8 cellular contexts compared by ENCODE assay signal in the genomic region with DNA sequence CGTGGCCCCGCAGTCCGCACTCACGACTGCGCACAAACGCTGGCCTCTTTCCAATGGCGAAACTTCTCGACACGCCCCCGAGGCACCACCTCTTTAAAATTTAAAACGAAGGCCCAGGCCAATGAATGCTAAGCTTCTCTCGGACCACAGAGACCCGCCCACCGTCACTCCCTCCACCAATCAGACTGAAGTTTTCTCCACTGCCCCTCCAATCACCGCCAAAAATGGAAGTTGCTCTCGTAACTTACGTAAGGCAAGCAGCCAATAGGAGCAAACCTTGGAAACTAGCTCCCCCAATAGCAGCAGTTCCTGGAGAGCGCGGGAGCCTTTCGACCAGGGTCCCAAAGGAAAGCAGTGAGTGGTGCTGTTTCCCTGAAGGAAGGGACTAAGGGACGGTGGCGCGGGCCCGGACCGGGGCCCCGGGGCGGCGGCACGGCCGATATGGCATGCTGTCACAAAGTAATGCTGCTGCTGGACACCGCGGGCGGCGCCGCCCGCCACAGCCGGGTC. TPM values are rescaled to one million over a fixed set of nuclear protein-coding genes. Genes with fewer than 3 reads are reported as not detected.
DNase-seq lines count a peak whose midpoint lies in the region; ATAC-seq and TF ChIP-seq lines count a peak whose summit lies in the region.

A gene with protein sequence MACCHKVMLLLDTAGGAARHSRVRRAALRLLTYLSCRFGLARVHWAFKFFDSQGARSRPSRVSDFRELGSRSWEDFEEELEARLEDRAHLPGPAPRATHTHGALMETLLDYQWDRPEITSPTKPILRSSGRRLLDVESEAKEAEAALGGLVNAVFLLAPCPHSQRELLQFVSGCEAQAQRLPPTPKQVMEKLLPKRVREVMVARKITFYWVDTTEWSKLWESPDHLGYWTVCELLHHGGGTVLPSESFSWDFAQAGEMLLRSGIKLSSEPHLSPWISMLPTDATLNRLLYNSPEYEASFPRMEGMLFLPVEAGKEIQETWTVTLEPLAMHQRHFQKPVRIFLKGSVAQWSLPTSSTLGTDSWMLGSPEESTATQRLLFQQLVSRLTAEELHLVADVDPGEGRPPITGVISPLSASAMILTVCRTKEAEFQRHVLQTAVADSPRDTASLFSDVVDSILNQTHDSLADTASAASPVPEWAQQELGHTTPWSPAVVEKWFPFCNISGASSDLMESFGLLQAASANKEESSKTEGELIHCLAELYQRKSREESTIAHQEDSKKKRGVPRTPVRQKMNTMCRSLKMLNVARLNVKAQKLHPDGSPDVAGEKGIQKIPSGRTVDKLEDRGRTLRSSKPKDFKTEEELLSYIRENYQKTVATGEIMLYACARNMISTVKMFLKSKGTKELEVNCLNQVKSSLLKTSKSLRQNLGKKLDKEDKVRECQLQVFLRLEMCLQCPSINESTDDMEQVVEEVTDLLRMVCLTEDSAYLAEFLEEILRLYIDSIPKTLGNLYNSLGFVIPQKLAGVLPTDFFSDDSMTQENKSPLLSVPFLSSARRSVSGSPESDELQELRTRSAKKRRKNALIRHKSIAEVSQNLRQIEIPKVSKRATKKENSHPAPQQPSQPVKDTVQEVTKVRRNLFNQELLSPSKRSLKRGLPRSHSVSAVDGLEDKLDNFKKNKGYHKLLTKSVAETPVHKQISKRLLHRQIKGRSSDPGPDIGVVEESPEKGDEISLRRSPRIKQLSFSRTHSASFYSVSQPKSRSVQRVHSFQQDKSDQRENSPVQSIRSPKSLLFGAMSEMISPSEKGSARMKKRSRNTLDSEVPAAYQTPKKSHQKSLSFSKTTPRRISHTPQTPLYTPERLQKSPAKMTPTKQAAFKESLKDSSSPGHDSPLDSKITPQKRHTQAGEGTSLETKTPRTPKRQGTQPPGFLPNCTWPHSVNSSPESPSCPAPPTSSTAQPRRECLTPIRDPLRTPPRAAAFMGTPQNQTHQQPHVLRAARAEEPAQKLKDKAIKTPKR (N-terminal part only) (plus strand): TSS at position 324 of the 510 bp plus-strand sequence. CDS start 118 bp downstream, at position 442.

- no peaks in the 10 kb centered on the region for H3K9me3 ChIP-seq in HAP-1
- H3K9me3 ChIP-seq in MG63: no peaks in the 10 kb centered on the region
- H3K9me3 ChIP-seq in neural cell (ENCODE audit: low read length): no peaks in the 10 kb centered on the region

- H3K4me3 ChIP-seq in HAP-1 (peak within 1 kb of the TSS; percentile 85), MG63 (peak within 1 kb of the TSS; percentile 79), fibroblast of villous mesenchyme (ENCODE audit: low read depth, low read length) (peak within 1 kb of the TSS; percentile 79), neural cell (ENCODE audit: low read length) (peak within 1 kb of the TSS; percentile 89)

- H3K79me2 ChIP-seq in neural cell (replicated peaks; ENCODE audit: insufficient read depth, low read length): peaks cover 27% of the 10 kb centered on the region

- H3K36me3 ChIP-seq in HAP-1 (replicated peaks) (peaks cover 26% of the 10 kb centered on the region), MG63 (peaks cover 35% of the 10 kb centered on the region), neural cell (ENCODE audit: insufficient read depth, low read length) (no peaks in the 10 kb centered on the region)

- TF ChIP-seq RAD21 in neural cell (conservative IDR thresholded peaks at IDR 0.05): no peak

- TF ChIP-seq CTCF in fibroblast of villous mesenchyme (IDR thresholded peaks at IDR 0.05; ENCODE audit: insufficient read depth, low read depth, low read length): no peak
- TF ChIP-seq CTCF in neural cell (IDR thresholded peaks at IDR 0.05; ENCODE audit: poor library complexity, severe bottlenecking): peak; percentile 31

- peak within 1 kb of the TSS; percentile 76 for H3K4me2 ChIP-seq in neural cell (ENCODE audit: low read length)

- H3K9me2 ChIP-seq in neural cell (ENCODE audit: insufficient read depth, low read length): no peaks in the 10 kb centered on the region

- H3K27ac Mint-ChIP-seq in stimulated activated naive CD8-positive, alpha-beta T cell treated with anti-CD3 and anti-CD28 coated beads, Interleukin-15, amount 100 ng/mL, for 72 hours: peak within 1 kb of the TSS; percentile 84 to 97

- H3K4me3 Mint-ChIP-seq in stimulated activated naive CD8-positive, alpha-beta T cell treated with anti-CD3 and anti-CD28 coated beads, Interleukin-15, amount 100 ng/mL, for 72 hours: peak within 1 kb of the TSS; percentile 89 to 94

- H3K27ac ChIP-seq in neural cell (ENCODE audit: low read length): no peak within 1 kb of the TSS

- ATAC-seq in stimulated activated naive CD8-positive, alpha-beta T cell treated with anti-CD3 and anti-CD28 coated beads, Interleukin-15, amount 100 ng/mL, for 72 hours: peak; percentile 97

- peak; percentile 94 for DNase-seq in G401 (ENCODE audit: low spot score)
- peak; percentile 98 for DNase-seq in HAP-1 (ENCODE audit: low spot score in 2 of 2)
- DNase-seq in MG63: peak; percentile 98
- DNase-seq in SHP77 (lab: John Stamatoyannopoulos, UW): peak; percentile 99
- DNase-seq in activated T-helper 9 cell treated with anti-CD3 and anti-CD28 coated beads, Interleukin-2, amount 50 U/mL, for 16 hours (ENCODE audit: low read depth): peak; percentile 90
- DNase-seq in fibroblast of villous mesenchyme (ENCODE audit: low read depth): peak; percentile 100
- DNase-seq in stimulated activated naive CD8-positive, alpha-beta T cell treated with anti-CD3 and anti-CD28 coated beads, Interleukin-15, amount 100 ng/mL, for 72 hours: peak; percentile 93 to 97

- H4K20me1 ChIP-seq in neural cell (ENCODE audit: insufficient read depth): no peaks in the 10 kb centered on the region

- in situ Hi-C loops in G401 (cut with HindIII; ENCODE audit: low sequenced_read_pairs) (no loop called here), HAP-1 (cut with MboI; ENCODE audit: low sequenced_read_pairs) (no loop called here)

- H3K27me3 ChIP-seq in HAP-1 (ENCODE audit: low read depth): no peaks in the 10 kb centered on the region
- no peaks in the 10 kb centered on the region; the same call in 1 of the 2 replicates for H3K27me3 ChIP-seq in MG63
- H3K27me3 ChIP-seq in neural cell (ENCODE audit: insufficient read depth, low read depth, low read length): no peaks in the 10 kb centered on the region

- peaks cover 22% of the 10 kb centered on the region for H3K27me3 Mint-ChIP-seq in stimulated activated naive CD8-positive, alpha-beta T cell treated with anti-CD3 and anti-CD28 coated beads, Interleukin-15, amount 100 ng/mL, for 72 hours

- peaks cover 5% of the 10 kb centered on the region for H3K4me1 ChIP-seq in HAP-1

- TF ChIP-seq EP300 in neural cell (conservative IDR thresholded peaks at IDR 0.05; ENCODE audit: poor library complexity, severe bottlenecking): no peak

- H3F3A ChIP-seq in neural cell (ENCODE audit: insufficient read depth, low read length, poor library complexity, severe bottlenecking): no peaks in the 10 kb centered on the region

- peak within 1 kb of the TSS; percentile 45 for H2AFZ ChIP-seq in neural cell (ENCODE audit: low read depth, low read length)

- no peaks in the 10 kb centered on the region for H3K9me3 Mint-ChIP-seq in stimulated activated naive CD8-positive, alpha-beta T cell treated with anti-CD3 and anti-CD28 coated beads, Interleukin-15, amount 100 ng/mL, for 72 hours

- peaks cover 29% of the 10 kb centered on the region for H3K4me1 Mint-ChIP-seq in stimulated activated naive CD8-positive, alpha-beta T cell treated with anti-CD3 and anti-CD28 coated beads, Interleukin-15, amount 100 ng/mL, for 72 hours

- H3K9ac ChIP-seq in neural cell (ENCODE audit: low read length): no peak within 1 kb of the TSS

TF ChIP-seq in neural cell, 6 proteins besides CTCF, POLR2A, EP300 and RAD21:
- TF ChIP-seq MXI1 (conservative IDR thresholded peaks at IDR 0.05; ENCODE audit: poor library complexity, severe bottlenecking) (peak; percentile 98), POLR2AphosphoS5 (IDR thresholded peaks at IDR 0.05) (peak; percentile 33), EZH2 (IDR thresholded peaks at IDR 0.05; ENCODE audit: borderline replicate concordance, insufficient read depth, low read length, poor library complexity, severe bottlenecking) (no peak), TAF1 (IDR thresholded peaks at IDR 0.05; ENCODE audit: low read depth) (no peak), SMC3 (conservative IDR thresholded peaks at IDR 0.05; ENCODE audit: poor library complexity) (no peak)
- TF ChIP-seq, protein P1, sequence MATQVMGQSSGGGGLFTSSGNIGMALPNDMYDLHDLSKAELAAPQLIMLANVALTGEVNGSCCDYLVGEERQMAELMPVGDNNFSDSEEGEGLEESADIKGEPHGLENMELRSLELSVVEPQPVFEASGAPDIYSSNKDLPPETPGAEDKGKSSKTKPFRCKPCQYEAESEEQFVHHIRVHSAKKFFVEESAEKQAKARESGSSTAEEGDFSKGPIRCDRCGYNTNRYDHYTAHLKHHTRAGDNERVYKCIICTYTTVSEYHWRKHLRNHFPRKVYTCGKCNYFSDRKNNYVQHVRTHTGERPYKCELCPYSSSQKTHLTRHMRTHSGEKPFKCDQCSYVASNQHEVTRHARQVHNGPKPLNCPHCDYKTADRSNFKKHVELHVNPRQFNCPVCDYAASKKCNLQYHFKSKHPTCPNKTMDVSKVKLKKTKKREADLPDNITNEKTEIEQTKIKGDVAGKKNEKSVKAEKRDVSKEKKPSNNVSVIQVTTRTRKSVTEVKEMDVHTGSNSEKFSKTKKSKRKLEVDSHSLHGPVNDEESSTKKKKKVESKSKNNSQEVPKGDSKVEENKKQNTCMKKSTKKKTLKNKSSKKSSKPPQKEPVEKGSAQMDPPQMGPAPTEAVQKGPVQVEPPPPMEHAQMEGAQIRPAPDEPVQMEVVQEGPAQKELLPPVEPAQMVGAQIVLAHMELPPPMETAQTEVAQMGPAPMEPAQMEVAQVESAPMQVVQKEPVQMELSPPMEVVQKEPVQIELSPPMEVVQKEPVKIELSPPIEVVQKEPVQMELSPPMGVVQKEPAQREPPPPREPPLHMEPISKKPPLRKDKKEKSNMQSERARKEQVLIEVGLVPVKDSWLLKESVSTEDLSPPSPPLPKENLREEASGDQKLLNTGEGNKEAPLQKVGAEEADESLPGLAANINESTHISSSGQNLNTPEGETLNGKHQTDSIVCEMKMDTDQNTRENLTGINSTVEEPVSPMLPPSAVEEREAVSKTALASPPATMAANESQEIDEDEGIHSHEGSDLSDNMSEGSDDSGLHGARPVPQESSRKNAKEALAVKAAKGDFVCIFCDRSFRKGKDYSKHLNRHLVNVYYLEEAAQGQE (IDR thresholded peaks at IDR 0.05; ENCODE audit: borderline replicate concordance): no peak
TF ChIP-seq in neural cell: peak in this region for 2.

RNA-seq across cellular contexts. Expression of the gene that starts here (rescaled TPM):
- total RNA-seq in G401 (2014; rRNA removed; shearing (Covaris generic)): 3.4 and 7.3 TPM in 2 replicates
- 3.3 and 4.0 TPM in 2 replicates for total RNA-seq in MG63 (2014; rRNA removed; shearing (Covaris generic); ENCODE audit: low replicate concordance)
- 5.2 TPM in 2 replicates for total RNA-seq in fibroblast of villous mesenchyme
- polyA plus RNA-seq in neural cell: 0.06 and 0.36 TPM in 2 replicates
- 0.58 and 0.73 TPM in 2 replicates for polyA minus RNA-seq in neural cell
